Comparison of ENCODE assay signal across 2 cellular contexts in genomic region chr3:42369304-42369703, GRCh38.
TF ChIP-seq lines count a peak whose summit lies in the region.

No MANE protein-coding gene starts in this region.

TF ChIP-seq in H1, 55 proteins besides CTCF, POLR2A, EP300 and RAD21 (continues in another document):
- TF ChIP-seq CEBPB (IDR thresholded peaks at IDR 0.05; ENCODE audit: low read depth, low read length) (no peak), CHD7 (IDR thresholded peaks at IDR 0.05; ENCODE audit: insufficient replicate concordance, low read length) (no peak), NRF1 (IDR thresholded peaks at IDR 0.05; ENCODE audit: low read depth, low read length) (no peak), SAP30 (IDR thresholded peaks at IDR 0.05; ENCODE audit: insufficient read depth, insufficient replicate concordance, low read length) (no peak), USF2 (IDR thresholded peaks at IDR 0.05; ENCODE audit: low read length) (no peak), KDM4A (IDR thresholded peaks at IDR 0.05; ENCODE audit: low read depth, low read length, severe bottlenecking) (no peak), MAX (IDR thresholded peaks at IDR 0.05) (no peak), SIN3A (conservative IDR thresholded peaks at IDR 0.05 in 1 of 2, IDR thresholded peaks at IDR 0.05 in 1 of 2; ENCODE audit: low read depth in 1 of 2, low read length in 2 of 2) (no peak), BCL11A (IDR thresholded peaks at IDR 0.05; ENCODE audit: low read depth in 2 of 2, low read length in 2 of 2) (no peak), CHD1 (IDR thresholded peaks at IDR 0.05; ENCODE audit: low read depth, low read length) (no peak), SIRT6 (IDR thresholded peaks at IDR 0.05; ENCODE audit: low read length) (no peak), TCF12 (IDR thresholded peaks at IDR 0.05; ENCODE audit: low read depth, low read length) (no peak), EGR1 (IDR thresholded peaks at IDR 0.05; ENCODE audit: borderline replicate concordance, low read depth, low read length) (no peak), RXRA (IDR thresholded peaks at IDR 0.05; ENCODE audit: insufficient read depth, low read depth, low read length) (no peak), BACH1 (IDR thresholded peaks at IDR 0.05; ENCODE audit: low read length) (no peak), SP1 (IDR thresholded peaks at IDR 0.05; ENCODE audit: low read depth, low read length) (no peak), MAFK (IDR thresholded peaks at IDR 0.05; ENCODE audit: low read depth, low read length) (no peak), JUN (IDR thresholded peaks at IDR 0.05; ENCODE audit: low read depth, low read length) (no peak)

TF ChIP-seq in HEK293T, 16 proteins besides CTCF, POLR2A, EP300 and RAD21:
- TF ChIP-seq FOXA1 (IDR thresholded peaks at IDR 0.05) (no peak), ZNF384 (IDR thresholded peaks at IDR 0.05) (no peak), SUZ12 (IDR thresholded peaks at IDR 0.05) (no peak), HDGF (IDR thresholded peaks at IDR 0.05; ENCODE audit: borderline replicate concordance) (no peak), ELF4 (IDR thresholded peaks at IDR 0.05) (no peak)
